In genomic region chr1:39657923-39658485, GRCh38 we compare ENCODE assay signal across 1 cellular context.
A peak's percentile ranks its signal among the peaks of the same experiment; 100 is the strongest.
TF ChIP-seq lines count a peak whose summit lies in the region.

No MANE protein-coding gene starts in this region.

TF ChIP-seq in K562, 482 proteins besides CTCF, POLR2A, EP300 and RAD21 (continued from another document and continues in another):
- no peak for TF ChIP-seq MNT (conservative IDR thresholded peaks at IDR 0.05)
- no peak for TF ChIP-seq RFX1 (IDR thresholded peaks at IDR 0.05)
- TF ChIP-seq CBX3 (IDR thresholded peaks at IDR 0.05; ENCODE audit: borderline replicate concordance in 1 of 2, low read length in 2 of 2) = peak in 1 of 2 experiments; percentile 32; a peak in 1 of 3 replicates
- no peak for TF ChIP-seq FOXA3 (CRISPR knock-in tag; conservative IDR thresholded peaks at IDR 0.05 in 1 of 2, IDR thresholded peaks at IDR 0.05 in 1 of 2)
- no peak for TF ChIP-seq RBBP5 (IDR thresholded peaks at IDR 0.05; ENCODE audit: borderline replicate concordance, insufficient read depth, low read length, poor library complexity, severe bottlenecking)
- TF ChIP-seq FOXJ3 (CRISPR knock-in tag; IDR thresholded peaks at IDR 0.05) = no peak
- no peak for TF ChIP-seq ZNF124 (CRISPR knock-in tag; IDR thresholded peaks at IDR 0.05)
- no peak for TF ChIP-seq ZNF551 (CRISPR knock-in tag; IDR thresholded peaks at IDR 0.05)
- TF ChIP-seq, protein P1, sequence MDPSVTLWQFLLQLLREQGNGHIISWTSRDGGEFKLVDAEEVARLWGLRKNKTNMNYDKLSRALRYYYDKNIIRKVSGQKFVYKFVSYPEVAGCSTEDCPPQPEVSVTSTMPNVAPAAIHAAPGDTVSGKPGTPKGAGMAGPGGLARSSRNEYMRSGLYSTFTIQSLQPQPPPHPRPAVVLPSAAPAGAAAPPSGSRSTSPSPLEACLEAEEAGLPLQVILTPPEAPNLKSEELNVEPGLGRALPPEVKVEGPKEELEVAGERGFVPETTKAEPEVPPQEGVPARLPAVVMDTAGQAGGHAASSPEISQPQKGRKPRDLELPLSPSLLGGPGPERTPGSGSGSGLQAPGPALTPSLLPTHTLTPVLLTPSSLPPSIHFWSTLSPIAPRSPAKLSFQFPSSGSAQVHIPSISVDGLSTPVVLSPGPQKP (CRISPR knock-in tag; IDR thresholded peaks at IDR 0.05) = no peak
- TF ChIP-seq DPF2 (IDR thresholded peaks at IDR 0.05) = no peak
- no peak for TF ChIP-seq CEBPB (tag; IDR thresholded peaks at IDR 0.05)
- no peak for TF ChIP-seq NONO (IDR thresholded peaks at IDR 0.05; ENCODE audit: low read depth in 2 of 2, low read length in 1 of 2)
- TF ChIP-seq EGR1 (conservative IDR thresholded peaks at IDR 0.05) = no peak
- no peak for TF ChIP-seq ZNF3 (CRISPR knock-in tag; IDR thresholded peaks at IDR 0.05)
- TF ChIP-seq TEAD1 (CRISPR knock-in tag; IDR thresholded peaks at IDR 0.05) = no peak
- no peak for TF ChIP-seq PTBP1 (IDR thresholded peaks at IDR 0.05; ENCODE audit: low read depth, low read length)
- TF ChIP-seq, protein P2, sequence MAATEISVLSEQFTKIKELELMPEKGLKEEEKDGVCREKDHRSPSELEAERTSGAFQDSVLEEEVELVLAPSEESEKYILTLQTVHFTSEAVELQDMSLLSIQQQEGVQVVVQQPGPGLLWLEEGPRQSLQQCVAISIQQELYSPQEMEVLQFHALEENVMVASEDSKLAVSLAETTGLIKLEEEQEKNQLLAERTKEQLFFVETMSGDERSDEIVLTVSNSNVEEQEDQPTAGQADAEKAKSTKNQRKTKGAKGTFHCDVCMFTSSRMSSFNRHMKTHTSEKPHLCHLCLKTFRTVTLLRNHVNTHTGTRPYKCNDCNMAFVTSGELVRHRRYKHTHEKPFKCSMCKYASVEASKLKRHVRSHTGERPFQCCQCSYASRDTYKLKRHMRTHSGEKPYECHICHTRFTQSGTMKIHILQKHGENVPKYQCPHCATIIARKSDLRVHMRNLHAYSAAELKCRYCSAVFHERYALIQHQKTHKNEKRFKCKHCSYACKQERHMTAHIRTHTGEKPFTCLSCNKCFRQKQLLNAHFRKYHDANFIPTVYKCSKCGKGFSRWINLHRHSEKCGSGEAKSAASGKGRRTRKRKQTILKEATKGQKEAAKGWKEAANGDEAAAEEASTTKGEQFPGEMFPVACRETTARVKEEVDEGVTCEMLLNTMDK (IDR thresholded peaks at IDR 0.05; ENCODE audit: borderline replicate concordance, insufficient read depth, low read depth, low read length, poor library complexity, severe bottlenecking) = peak; percentile 78
- 0 out of 2 replicates have a peak, but pooled peaks have one; percentile 61 for TF ChIP-seq OTX1 (CRISPR knock-in tag; IDR thresholded peaks at IDR 0.05)
- no peak for TF ChIP-seq RUNX1 (IDR thresholded peaks at IDR 0.05; ENCODE audit: low read depth)
- no peak for TF ChIP-seq ZNF133 (CRISPR knock-in tag; IDR thresholded peaks at IDR 0.05)
- TF ChIP-seq ZC3H11A (IDR thresholded peaks at IDR 0.05; ENCODE audit: low read depth, low read length) = no peak
- TF ChIP-seq, protein P3, sequence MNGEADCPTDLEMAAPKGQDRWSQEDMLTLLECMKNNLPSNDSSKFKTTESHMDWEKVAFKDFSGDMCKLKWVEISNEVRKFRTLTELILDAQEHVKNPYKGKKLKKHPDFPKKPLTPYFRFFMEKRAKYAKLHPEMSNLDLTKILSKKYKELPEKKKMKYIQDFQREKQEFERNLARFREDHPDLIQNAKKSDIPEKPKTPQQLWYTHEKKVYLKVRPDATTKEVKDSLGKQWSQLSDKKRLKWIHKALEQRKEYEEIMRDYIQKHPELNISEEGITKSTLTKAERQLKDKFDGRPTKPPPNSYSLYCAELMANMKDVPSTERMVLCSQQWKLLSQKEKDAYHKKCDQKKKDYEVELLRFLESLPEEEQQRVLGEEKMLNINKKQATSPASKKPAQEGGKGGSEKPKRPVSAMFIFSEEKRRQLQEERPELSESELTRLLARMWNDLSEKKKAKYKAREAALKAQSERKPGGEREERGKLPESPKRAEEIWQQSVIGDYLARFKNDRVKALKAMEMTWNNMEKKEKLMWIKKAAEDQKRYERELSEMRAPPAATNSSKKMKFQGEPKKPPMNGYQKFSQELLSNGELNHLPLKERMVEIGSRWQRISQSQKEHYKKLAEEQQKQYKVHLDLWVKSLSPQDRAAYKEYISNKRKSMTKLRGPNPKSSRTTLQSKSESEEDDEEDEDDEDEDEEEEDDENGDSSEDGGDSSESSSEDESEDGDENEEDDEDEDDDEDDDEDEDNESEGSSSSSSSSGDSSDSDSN (IDR thresholded peaks at IDR 0.05; ENCODE audit: borderline replicate concordance in 1 of 2, low read depth in 2 of 2, low read length in 2 of 2) = no peak
- TF ChIP-seq SP2 (IDR thresholded peaks at IDR 0.05; ENCODE audit: extremely low read depth, low read depth, low read length, poor library complexity, severe bottlenecking) = no peak
- no peak for TF ChIP-seq KLF1 (tag; IDR thresholded peaks at IDR 0.05)
- TF ChIP-seq HNRNPLL (IDR thresholded peaks at IDR 0.05; ENCODE audit: low read depth, low read length, poor library complexity, severe bottlenecking) = no peak
- peak; percentile 61 for TF ChIP-seq JUND (IDR thresholded peaks at IDR 0.05; ENCODE audit: borderline replicate concordance, low read depth, low read length)
- TF ChIP-seq JUND (tag; IDR thresholded peaks at IDR 0.05; ENCODE audit: borderline replicate concordance, low read depth, low read length) = peak; percentile 59; the same call in 2 of the 3 replicates
- no peak for TF ChIP-seq SRSF3 (IDR thresholded peaks at IDR 0.05; ENCODE audit: insufficient read depth, low read length)
- TF ChIP-seq RFX7 (CRISPR knock-in tag; IDR thresholded peaks at IDR 0.05) = no peak
- no peak for TF ChIP-seq RBM39 (optimal IDR thresholded peaks at IDR 0.05; ENCODE audit: low read depth, low read length)
- no peak for TF ChIP-seq ZNF282 (CRISPR knock-in tag; IDR thresholded peaks at IDR 0.05)
- TF ChIP-seq NCOA4 (IDR thresholded peaks at IDR 0.05; ENCODE audit: partially characterized antibody) = no peak
- no peak for TF ChIP-seq SMARCA5 (IDR thresholded peaks at IDR 0.05)
- TF ChIP-seq, protein P4, sequence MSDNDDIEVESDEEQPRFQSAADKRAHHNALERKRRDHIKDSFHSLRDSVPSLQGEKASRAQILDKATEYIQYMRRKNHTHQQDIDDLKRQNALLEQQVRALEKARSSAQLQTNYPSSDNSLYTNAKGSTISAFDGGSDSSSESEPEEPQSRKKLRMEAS (CRISPR knock-in tag; IDR thresholded peaks at IDR 0.05) = no peak
- TF ChIP-seq, protein P5, sequence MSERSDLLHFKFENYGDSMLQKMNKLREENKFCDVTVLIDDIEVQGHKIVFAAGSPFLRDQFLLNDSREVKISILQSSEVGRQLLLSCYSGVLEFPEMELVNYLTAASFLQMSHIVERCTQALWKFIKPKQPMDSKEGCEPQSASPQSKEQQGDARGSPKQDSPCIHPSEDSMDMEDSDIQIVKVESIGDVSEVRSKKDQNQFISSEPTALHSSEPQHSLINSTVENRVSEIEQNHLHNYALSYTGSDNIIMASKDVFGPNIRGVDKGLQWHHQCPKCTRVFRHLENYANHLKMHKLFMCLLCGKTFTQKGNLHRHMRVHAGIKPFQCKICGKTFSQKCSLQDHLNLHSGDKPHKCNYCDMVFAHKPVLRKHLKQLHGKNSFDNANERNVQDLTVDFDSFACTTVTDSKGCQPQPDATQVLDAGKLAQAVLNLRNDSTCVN (CRISPR knock-in tag; IDR thresholded peaks at IDR 0.05) = peak; percentile 62; the same call in 1 of the 2 replicates
- TF ChIP-seq TEAD4 (IDR thresholded peaks at IDR 0.05; ENCODE audit: low read length) = no peak
- no peak for TF ChIP-seq TEAD4 (CRISPR knock-in tag; IDR thresholded peaks at IDR 0.05; ENCODE audit: borderline replicate concordance)
- no peak for TF ChIP-seq DACH1 (IDR thresholded peaks at IDR 0.05; ENCODE audit: partially characterized antibody)
- TF ChIP-seq PTTG1 (tag; IDR thresholded peaks at IDR 0.05; ENCODE audit: low read depth) = no peak
- TF ChIP-seq ZKSCAN3 (CRISPR knock-in tag; IDR thresholded peaks at IDR 0.05) = 0 out of 2 replicates have a peak, but pooled peaks have one; percentile 10
- no peak for TF ChIP-seq RBM15 (IDR thresholded peaks at IDR 0.05; ENCODE audit: insufficient read depth, low read length)
- no peak for TF ChIP-seq HDAC3 (IDR thresholded peaks at IDR 0.05; ENCODE audit: borderline replicate concordance, partially characterized antibody)
- TF ChIP-seq IFI16 (CRISPR knock-in tag; IDR thresholded peaks at IDR 0.05) = no peak
- TF ChIP-seq, protein P6, sequence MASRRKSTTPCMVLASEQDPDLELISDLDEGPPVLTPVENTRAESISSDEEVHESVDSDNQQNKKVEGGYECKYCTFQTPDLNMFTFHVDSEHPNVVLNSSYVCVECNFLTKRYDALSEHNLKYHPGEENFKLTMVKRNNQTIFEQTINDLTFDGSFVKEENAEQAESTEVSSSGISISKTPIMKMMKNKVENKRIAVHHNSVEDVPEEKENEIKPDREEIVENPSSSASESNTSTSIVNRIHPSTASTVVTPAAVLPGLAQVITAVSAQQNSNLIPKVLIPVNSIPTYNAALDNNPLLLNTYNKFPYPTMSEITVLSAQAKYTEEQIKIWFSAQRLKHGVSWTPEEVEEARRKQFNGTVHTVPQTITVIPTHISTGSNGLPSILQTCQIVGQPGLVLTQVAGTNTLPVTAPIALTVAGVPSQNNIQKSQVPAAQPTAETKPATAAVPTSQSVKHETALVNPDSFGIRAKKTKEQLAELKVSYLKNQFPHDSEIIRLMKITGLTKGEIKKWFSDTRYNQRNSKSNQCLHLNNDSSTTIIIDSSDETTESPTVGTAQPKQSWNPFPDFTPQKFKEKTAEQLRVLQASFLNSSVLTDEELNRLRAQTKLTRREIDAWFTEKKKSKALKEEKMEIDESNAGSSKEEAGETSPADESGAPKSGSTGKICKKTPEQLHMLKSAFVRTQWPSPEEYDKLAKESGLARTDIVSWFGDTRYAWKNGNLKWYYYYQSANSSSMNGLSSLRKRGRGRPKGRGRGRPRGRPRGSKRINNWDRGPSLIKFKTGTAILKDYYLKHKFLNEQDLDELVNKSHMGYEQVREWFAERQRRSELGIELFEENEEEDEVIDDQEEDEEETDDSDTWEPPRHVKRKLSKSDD (conservative IDR thresholded peaks at IDR 0.05; ENCODE audit: low read length) = peak; percentile 59; the same call in 1 of the 2 replicates
- no peak for TF ChIP-seq LEF1 (IDR thresholded peaks at IDR 0.05)
- TF ChIP-seq, protein P7, sequence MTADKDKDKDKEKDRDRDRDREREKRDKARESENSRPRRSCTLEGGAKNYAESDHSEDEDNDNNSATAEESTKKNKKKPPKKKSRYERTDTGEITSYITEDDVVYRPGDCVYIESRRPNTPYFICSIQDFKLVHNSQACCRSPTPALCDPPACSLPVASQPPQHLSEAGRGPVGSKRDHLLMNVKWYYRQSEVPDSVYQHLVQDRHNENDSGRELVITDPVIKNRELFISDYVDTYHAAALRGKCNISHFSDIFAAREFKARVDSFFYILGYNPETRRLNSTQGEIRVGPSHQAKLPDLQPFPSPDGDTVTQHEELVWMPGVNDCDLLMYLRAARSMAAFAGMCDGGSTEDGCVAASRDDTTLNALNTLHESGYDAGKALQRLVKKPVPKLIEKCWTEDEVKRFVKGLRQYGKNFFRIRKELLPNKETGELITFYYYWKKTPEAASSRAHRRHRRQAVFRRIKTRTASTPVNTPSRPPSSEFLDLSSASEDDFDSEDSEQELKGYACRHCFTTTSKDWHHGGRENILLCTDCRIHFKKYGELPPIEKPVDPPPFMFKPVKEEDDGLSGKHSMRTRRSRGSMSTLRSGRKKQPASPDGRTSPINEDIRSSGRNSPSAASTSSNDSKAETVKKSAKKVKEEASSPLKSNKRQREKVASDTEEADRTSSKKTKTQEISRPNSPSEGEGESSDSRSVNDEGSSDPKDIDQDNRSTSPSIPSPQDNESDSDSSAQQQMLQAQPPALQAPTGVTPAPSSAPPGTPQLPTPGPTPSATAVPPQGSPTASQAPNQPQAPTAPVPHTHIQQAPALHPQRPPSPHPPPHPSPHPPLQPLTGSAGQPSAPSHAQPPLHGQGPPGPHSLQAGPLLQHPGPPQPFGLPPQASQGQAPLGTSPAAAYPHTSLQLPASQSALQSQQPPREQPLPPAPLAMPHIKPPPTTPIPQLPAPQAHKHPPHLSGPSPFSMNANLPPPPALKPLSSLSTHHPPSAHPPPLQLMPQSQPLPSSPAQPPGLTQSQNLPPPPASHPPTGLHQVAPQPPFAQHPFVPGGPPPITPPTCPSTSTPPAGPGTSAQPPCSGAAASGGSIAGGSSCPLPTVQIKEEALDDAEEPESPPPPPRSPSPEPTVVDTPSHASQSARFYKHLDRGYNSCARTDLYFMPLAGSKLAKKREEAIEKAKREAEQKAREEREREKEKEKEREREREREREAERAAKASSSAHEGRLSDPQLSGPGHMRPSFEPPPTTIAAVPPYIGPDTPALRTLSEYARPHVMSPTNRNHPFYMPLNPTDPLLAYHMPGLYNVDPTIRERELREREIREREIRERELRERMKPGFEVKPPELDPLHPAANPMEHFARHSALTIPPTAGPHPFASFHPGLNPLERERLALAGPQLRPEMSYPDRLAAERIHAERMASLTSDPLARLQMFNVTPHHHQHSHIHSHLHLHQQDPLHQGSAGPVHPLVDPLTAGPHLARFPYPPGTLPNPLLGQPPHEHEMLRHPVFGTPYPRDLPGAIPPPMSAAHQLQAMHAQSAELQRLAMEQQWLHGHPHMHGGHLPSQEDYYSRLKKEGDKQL (CRISPR knock-in tag; IDR thresholded peaks at IDR 0.05; ENCODE audit: borderline replicate concordance) = no peak
- no peak for TF ChIP-seq KLF13 (tag; IDR thresholded peaks at IDR 0.05; ENCODE audit: borderline replicate concordance, low read depth)
- TF ChIP-seq ZNF347 (CRISPR knock-in tag; IDR thresholded peaks at IDR 0.05; ENCODE audit: low read depth) = no peak
- no peak for TF ChIP-seq CREB3L1 (IDR thresholded peaks at IDR 0.05; ENCODE audit: borderline replicate concordance, low read depth)
